In genomic region chr6:139648430-139649000, GRCh38 we compare ENCODE assay signal across 1 cellular context.
TF ChIP-seq lines count a peak whose summit lies in the region.

No MANE protein-coding gene starts in this region.

TF ChIP-seq in K562, 482 proteins besides CTCF, POLR2A, EP300 and RAD21 (continued from another document and continues in another):
- peak; percentile 28 to 30; a peak in 2 of 4 replicates for TF ChIP-seq NRF1 (conservative IDR thresholded peaks at IDR 0.05 in 1 of 2, IDR thresholded peaks at IDR 0.05 in 1 of 2)
- TF ChIP-seq OTX1 (CRISPR knock-in tag; IDR thresholded peaks at IDR 0.05), result no peak
- TF ChIP-seq MYNN (IDR thresholded peaks at IDR 0.05), result peak; percentile 91
- TF ChIP-seq MYNN (CRISPR knock-in tag; IDR thresholded peaks at IDR 0.05), result no peak
- TF ChIP-seq ETV5 (CRISPR knock-in tag; IDR thresholded peaks at IDR 0.05; ENCODE audit: low read depth), result no peak
- peak; percentile 95 for TF ChIP-seq SOX6 (IDR thresholded peaks at IDR 0.05)
- peak; percentile 68; the same call in 1 of the 2 replicates for TF ChIP-seq CC2D1A (IDR thresholded peaks at IDR 0.05)
- TF ChIP-seq CBFB (CRISPR knock-in tag; IDR thresholded peaks at IDR 0.05), result no peak
- no peak for TF ChIP-seq MED1 (CRISPR knock-in tag; IDR thresholded peaks at IDR 0.05; ENCODE audit: borderline replicate concordance)
- no peak for TF ChIP-seq ZNF583 (CRISPR knock-in tag; IDR thresholded peaks at IDR 0.05)
- TF ChIP-seq EP400 (IDR thresholded peaks at IDR 0.05), result peak; percentile 75
- TF ChIP-seq SUPT5H (IDR thresholded peaks at IDR 0.05), result no peak
- peak; percentile 2 for TF ChIP-seq FOS (IDR thresholded peaks at IDR 0.05; ENCODE audit: extremely low read depth, insufficient read length)
- peak; percentile 63 for TF ChIP-seq NCOA6 (IDR thresholded peaks at IDR 0.05)
- no peak for TF ChIP-seq SNRNP70 (optimal IDR thresholded peaks at IDR 0.05; ENCODE audit: low read depth, low read length)
- TF ChIP-seq SMARCA4 (IDR thresholded peaks at IDR 0.05), result peak; percentile 96
- TF ChIP-seq MBD1 (CRISPR knock-in tag; IDR thresholded peaks at IDR 0.05), result no peak
- TF ChIP-seq CBX2 (IDR thresholded peaks at IDR 0.05; ENCODE audit: insufficient read depth, low read length, poor library complexity, severe bottlenecking), result no peak
- no peak for TF ChIP-seq FUS (optimal IDR thresholded peaks at IDR 0.05; ENCODE audit: low read depth, low read length)
- no peak for TF ChIP-seq MCM5 (IDR thresholded peaks at IDR 0.05; ENCODE audit: low read depth)
- TF ChIP-seq BDP1 (IDR thresholded peaks at IDR 0.05; ENCODE audit: insufficient read depth, insufficient read length), result no peak
- TF ChIP-seq ZSCAN32 (CRISPR knock-in tag; IDR thresholded peaks at IDR 0.05), result no peak
- TF ChIP-seq ZBED1 (IDR thresholded peaks at IDR 0.05), result 0 out of 2 replicates have a peak, but pooled peaks have one; percentile 64
- TF ChIP-seq ETV6 (IDR thresholded peaks at IDR 0.05; ENCODE audit: borderline replicate concordance in 1 of 2, low read depth in 2 of 2, low read length in 1 of 2), result no peak; a peak in 2 of 4 replicates
- TF ChIP-seq ETV6 (CRISPR knock-in tag; IDR thresholded peaks at IDR 0.05; ENCODE audit: borderline replicate concordance), result no peak
- TF ChIP-seq ZNF197 (CRISPR knock-in tag; IDR thresholded peaks at IDR 0.05; ENCODE audit: low read depth), result peak; percentile 83; the same call in 1 of the 2 replicates
- no peak for TF ChIP-seq NR2C1 (IDR thresholded peaks at IDR 0.05)
- peak; percentile 67; the same call in 1 of the 2 replicates for TF ChIP-seq NR2C1 (tag; IDR thresholded peaks at IDR 0.05)
- peak; percentile 80 for TF ChIP-seq CXXC5 (CRISPR knock-in tag; IDR thresholded peaks at IDR 0.05)
- TF ChIP-seq KLF13 (tag; IDR thresholded peaks at IDR 0.05; ENCODE audit: borderline replicate concordance, low read depth), result peak; percentile 16; the same call in 1 of the 2 replicates
- no peak for TF ChIP-seq RBM14 (IDR thresholded peaks at IDR 0.05; ENCODE audit: borderline replicate concordance, insufficient read depth, low read depth, low read length)
- TF ChIP-seq ZBTB40 (IDR thresholded peaks at IDR 0.05), result peak; percentile 41; the same call in 1 of the 2 replicates
- TF ChIP-seq ZBTB40 (CRISPR knock-in tag; IDR thresholded peaks at IDR 0.05), result no peak
- TF ChIP-seq MTF1 (CRISPR knock-in tag; IDR thresholded peaks at IDR 0.05; ENCODE audit: borderline replicate concordance), result no peak
- TF ChIP-seq RBM15 (IDR thresholded peaks at IDR 0.05; ENCODE audit: insufficient read depth, low read length), result no peak
- no peak for TF ChIP-seq KLF1 (tag; IDR thresholded peaks at IDR 0.05)
- TF ChIP-seq ZFP91 (CRISPR knock-in tag; IDR thresholded peaks at IDR 0.05), result no peak
- TF ChIP-seq ARID1B (IDR thresholded peaks at IDR 0.05), result peak; percentile 98
- TF ChIP-seq ZBTB7A (IDR thresholded peaks at IDR 0.05; ENCODE audit: borderline replicate concordance, control insufficient read depth, low read depth, low read length), result no peak
- TF ChIP-seq TFAP4 (CRISPR knock-in tag; IDR thresholded peaks at IDR 0.05; ENCODE audit: borderline replicate concordance), result peak; percentile 66
- peak; percentile 91 to 94 for TF ChIP-seq KDM1A (IDR thresholded peaks at IDR 0.05)
- TF ChIP-seq GTF3C2 (IDR thresholded peaks at IDR 0.05; ENCODE audit: borderline replicate concordance, extremely low read depth, insufficient read length), result no peak
- no peak for TF ChIP-seq ARHGAP35 (IDR thresholded peaks at IDR 0.05; ENCODE audit: partially characterized antibody)
- 0 out of 2 replicates have a peak, but pooled peaks have one; percentile 7 for TF ChIP-seq PYGO2 (tag; IDR thresholded peaks at IDR 0.05)
- peak; percentile 36; the same call in 1 of the 2 replicates for TF ChIP-seq ZNF239 (CRISPR knock-in tag; IDR thresholded peaks at IDR 0.05)
- TF ChIP-seq HDAC6 (IDR thresholded peaks at IDR 0.05; ENCODE audit: low read depth, low read length), result no peak
- TF ChIP-seq ZNF445 (CRISPR knock-in tag; IDR thresholded peaks at IDR 0.05; ENCODE audit: low read depth), result no peak
- TF ChIP-seq KDM4B (IDR thresholded peaks at IDR 0.05; ENCODE audit: borderline replicate concordance in 2 of 2, low read depth in 1 of 2), result no peak
- no peak for TF ChIP-seq ZNF174 (CRISPR knock-in tag; IDR thresholded peaks at IDR 0.05)
- TF ChIP-seq RBM25 (IDR thresholded peaks at IDR 0.05; ENCODE audit: low read depth, low read length, severe bottlenecking), result no peak
- peak; percentile 96 for TF ChIP-seq TCF3 (CRISPR knock-in tag; IDR thresholded peaks at IDR 0.05)
- no peak for TF ChIP-seq ZNF436 (CRISPR knock-in tag; IDR thresholded peaks at IDR 0.05)
- TF ChIP-seq ZC3H8 (IDR thresholded peaks at IDR 0.05), result no peak
